ENCODE assay signal across 8 cellular contexts in genomic region chr17:78324391-78325075, GRCh38. TPM values are rescaled to one million over a fixed set of nuclear protein-coding genes. Genes with fewer than 3 reads are reported as not detected.
DNase-seq lines count a peak whose midpoint lies in the region; ATAC-seq and TF ChIP-seq lines count a peak whose summit lies in the region.

No MANE protein-coding gene starts in this region.

- H3K27me3 Mint-ChIP-seq in activated T-cell treated with anti-CD3 and anti-CD28 coated beads, Interleukin-2, amount 50 U/mL, for 4 hours (ENCODE audit: low read depth), result no peaks in the 10 kb centered on the region
- no peaks in the 10 kb centered on the region for H3K27me3 Mint-ChIP-seq in osteocyte (ENCODE audit: unreplicated experiment)

- H3K27ac Mint-ChIP-seq in osteocyte (ENCODE audit: unreplicated experiment), result peak overlapping the region; percentile 100

- no peak overlapping the region for H3K4me3 Mint-ChIP-seq in activated T-cell treated with anti-CD3 and anti-CD28 coated beads, Interleukin-2, amount 50 U/mL, for 4 hours
- peak overlapping the region; percentile 62 for H3K4me3 Mint-ChIP-seq in osteocyte (ENCODE audit: unreplicated experiment)

- H3K36me3 Mint-ChIP-seq in activated T-cell treated with anti-CD3 and anti-CD28 coated beads, Interleukin-2, amount 50 U/mL, for 4 hours (ENCODE audit: insufficient read depth), result no peaks in the 10 kb centered on the region
- no peaks in the 10 kb centered on the region for H3K36me3 Mint-ChIP-seq in osteocyte (ENCODE audit: unreplicated experiment)

- no peaks in the 10 kb centered on the region for H3K9me3 Mint-ChIP-seq in activated T-cell treated with anti-CD3 and anti-CD28 coated beads, Interleukin-2, amount 50 U/mL, for 4 hours
- H3K9me3 Mint-ChIP-seq in osteocyte (ENCODE audit: unreplicated experiment), result no peaks in the 10 kb centered on the region

- no peak for TF ChIP-seq CTCF in osteocyte (IDR thresholded peaks at IDR 0.05)

- peaks cover 20% of the 10 kb centered on the region for H3K4me1 Mint-ChIP-seq in activated T-cell treated with anti-CD3 and anti-CD28 coated beads, Interleukin-2, amount 50 U/mL, for 4 hours (ENCODE audit: low read depth)
- H3K4me1 Mint-ChIP-seq in osteocyte (ENCODE audit: unreplicated experiment), result peaks cover 42% of the 10 kb centered on the region

- ATAC-seq in activated T-cell treated with anti-CD3 and anti-CD28 coated beads, Interleukin-2, amount 50 U/mL, for 4 hours, result peak; percentile 41 to 43
- no peak for ATAC-seq in GM19452 (IDR thresholded peaks at IDR 0.05; ENCODE audit: unreplicated experiment)

- peak; percentile 45 for DNase-seq in D341Med (ENCODE audit: low spot score)
- peak; percentile 94 for DNase-seq in M059J (ENCODE audit: low read depth)
- no peak for DNase-seq in activated T-cell treated with anti-CD3 and anti-CD28 coated beads, Interleukin-2, amount 50 U/mL, for 4 hours
- peak; percentile 89 for DNase-seq in glomerular endothelial cell (ENCODE audit: extremely low read depth, low read depth, low spot score)
- peak; percentile 95 for DNase-seq in osteocyte (ENCODE audit: extremely low spot score, unreplicated experiment)
- no peak for DNase-seq in NCI-H226
- DNase-seq in effector CD8-positive, alpha-beta T cell (lab: John Stamatoyannopoulos, UW), result no peak

RNA-seq across cellular contexts. Expression of gene SOCS3, which starts 35.3 kb away (rescaled TPM):
- 26.6 and 39.3 TPM in 2 replicates for total RNA-seq in M059J (2014; rRNA removed; shearing (Covaris generic))
- total RNA-seq in activated T-cell treated with anti-CD3 and anti-CD28 coated beads, Interleukin-2, amount 50 U/mL, for 4 hours, result 100 to 1,000 TPM; 118 to 143 (median 136) TPM
- total RNA-seq in glomerular endothelial cell, result 79.9 and 114 TPM in 2 replicates
- 79.1 and 86.4 TPM in 2 replicates for total RNA-seq in osteocyte

RNA-seq across cellular contexts. Expression of gene PGS1, which starts 53.9 kb away (rescaled TPM):
- 26.2 and 32.3 TPM in 2 replicates for total RNA-seq in M059J (2014; rRNA removed; shearing (Covaris generic))
- total RNA-seq in activated T-cell treated with anti-CD3 and anti-CD28 coated beads, Interleukin-2, amount 50 U/mL, for 4 hours, result 10 to 100 TPM; 47.4 to 51.7 (median 47.5) TPM
- total RNA-seq in glomerular endothelial cell (67.1 and 84.0 TPM in 2 replicates), osteocyte (52.7 and 53.0 TPM in 2 replicates)

Comparison
In these comparisons a context has a peak if more than half of its experiments do, and no peak if none do; other contexts are left out.
1. DNase-seq: peak in D341Med (single experiment), M059J (single experiment), glomerular endothelial cell (single experiment) and osteocyte (single experiment); none in activated T-cell treated with anti-CD3 and anti-CD28 coated beads, Interleukin-2, amount 50 U/mL, for 4 hours (single experiment), NCI-H226 (single experiment) and effector CD8-positive, alpha-beta T cell (single experiment).